Comparison of ENCODE assay signal across 8 cellular contexts in the genomic region with DNA sequence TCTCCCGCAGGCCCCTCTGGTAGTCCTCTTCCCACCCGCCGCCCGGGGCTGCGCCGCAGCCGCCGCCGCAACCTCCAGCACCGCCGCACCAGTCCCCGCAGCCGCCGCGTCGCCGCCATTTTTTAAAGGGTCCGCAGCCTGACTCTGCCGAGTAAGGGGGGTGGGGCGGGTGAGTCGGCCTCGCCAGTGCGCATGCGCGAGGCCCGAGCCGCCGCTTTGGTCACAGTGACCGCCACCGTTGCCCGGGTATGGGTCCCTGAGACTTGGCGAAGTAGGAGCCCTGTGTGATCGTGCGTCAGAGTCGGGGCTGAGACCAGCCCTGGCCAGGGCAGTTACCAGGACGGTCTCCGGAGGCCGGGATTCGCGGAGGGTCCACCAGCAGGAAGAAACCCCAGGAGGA.
A peak's percentile ranks its signal among the peaks of the same experiment; 100 is the strongest.
DNase-seq lines count a peak whose midpoint lies in the region; ATAC-seq and TF ChIP-seq lines count a peak whose summit lies in the region.
"Not testable (repeated sequence)": the region's sequence is repeated elsewhere in the genome, so short reads cannot be mapped to it uniquely, and the experiment has no call there.

No MANE protein-coding gene starts in this region.

- not testable (repeated sequence) for H2BK12ac ChIP-seq in trophoblast cell (ENCODE audit: low read length)

- H2BK120ac ChIP-seq in trophoblast cell (ENCODE audit: insufficient read depth, low read length, poor library complexity) = not testable (repeated sequence)

- not testable (repeated sequence) for H3K23ac ChIP-seq in trophoblast cell (ENCODE audit: low read length)

- H3K9me3 Mint-ChIP-seq in CD8-positive, alpha-beta T cell; central memory CD8-positive, alpha-beta T cell: not testable (repeated sequence)

- H3K4ac ChIP-seq in trophoblast cell (ENCODE audit: low read depth, low read length) = not testable (repeated sequence)

- ATAC-seq in CD8-positive, alpha-beta T cell; Panc1; central memory CD8-positive, alpha-beta T cell (replicated peaks; ENCODE audit: extremely low read depth, poor library complexity, severe bottlenecking): not testable (repeated sequence)

- BruUV-seq in Panc1 (replicated peaks; lab: Mats Ljungman, UMichigan) = not testable (repeated sequence)

- H3K4me3 Mint-ChIP-seq in CD8-positive, alpha-beta T cell = peak overlapping the region; percentile 93
- peak overlapping the region; percentile 91 for H3K4me3 Mint-ChIP-seq in central memory CD8-positive, alpha-beta T cell

- H4K91ac ChIP-seq in trophoblast cell (ENCODE audit: low read depth, low read length) = not testable (repeated sequence)

- H4K12ac ChIP-seq in trophoblast cell (ENCODE audit: low read depth, low read length) = not testable (repeated sequence)

- DNase-seq in CD8-positive, alpha-beta T cell = peak; percentile 64 to 89 (median 78)
- DNase-seq in Kasumi-1 (lab: John Stamatoyannopoulos, UW) = peak; percentile 34 to 37
- DNase-seq in Panc1 (ENCODE audit: low read depth, low spot score) = not testable (repeated sequence)
- peak; percentile 63 to 70 (median 68) for DNase-seq in activated CD8-positive, alpha-beta memory T cell treated with anti-CD3 and anti-CD28 coated beads for 48 hours (ENCODE audit: low read depth in 2 of 3, low spot score in 2 of 3)
- peak; percentile 57 to 67 for DNase-seq in central memory CD8-positive, alpha-beta T cell (ENCODE audit: low spot score in 2 of 2)
- peak; percentile 46 to 70 for DNase-seq in trophoblast cell
- peak; percentile 70 to 78 for DNase-seq in stimulated activated CD8-positive, alpha-beta memory T cell treated with anti-CD3 and anti-CD28 coated beads, Interleukin-7, amount 100 ng/mL, for 4 hours (ENCODE audit: low read depth in 2 of 2)

- not testable (repeated sequence) for H3K27me3 Mint-ChIP-seq in CD8-positive, alpha-beta T cell (ENCODE audit: low read depth); central memory CD8-positive, alpha-beta T cell

- intact Hi-C loops in CD8-positive, alpha-beta T cell (cut with DNase I, micrococcal nuclease); Panc1 (cut with micrococcal nuclease; ENCODE audit: unreplicated experiment): not testable (repeated sequence)

- peak overlapping the region; percentile 92 for H3K27ac Mint-ChIP-seq in CD8-positive, alpha-beta T cell
- peak overlapping the region; percentile 95 for H3K27ac Mint-ChIP-seq in central memory CD8-positive, alpha-beta T cell (ENCODE audit: low read depth)

- not testable (repeated sequence) for H3K9me3 ChIP-seq in CD8-positive, alpha-beta T cell (ENCODE audit: low read length); Panc1 (ENCODE audit: control insufficient read depth, insufficient read depth, low read depth, low read length); iPS-18a (ENCODE audit: control insufficient read depth, low read depth, low read length); trophoblast cell (ENCODE audit: insufficient read depth, low read depth, low read length)

- WGBS in trophoblast cell (ENCODE audit: extremely low coverage, insufficient coverage, insufficient read length) = no CpG with 5 or more reads among the region's 40 CpGs

- H3K4me1 ChIP-seq in CD8-positive, alpha-beta T cell (ENCODE audit: insufficient read depth, low read length); Panc1 (ENCODE audit: control insufficient read depth, insufficient read depth, low read length); iPS-18a (ENCODE audit: control insufficient read depth, low read depth, low read length); trophoblast cell (ENCODE audit: control insufficient read depth in 1 of 2, insufficient read depth in 2 of 2, low read length in 2 of 2): not testable (repeated sequence)

- peak overlapping the region; percentile 44 for H3K4me2 ChIP-seq in trophoblast cell (ENCODE audit: low read length)

- not testable (repeated sequence) for H3K79me1 ChIP-seq in trophoblast cell (ENCODE audit: low read length)

- H3K36me3 Mint-ChIP-seq in CD8-positive, alpha-beta T cell = not testable (repeated sequence)
- H3K36me3 Mint-ChIP-seq in central memory CD8-positive, alpha-beta T cell (ENCODE audit: insufficient read depth) = peaks cover 18% of the 10 kb centered on the region

- not testable (repeated sequence) for H3K18ac ChIP-seq in trophoblast cell (ENCODE audit: low read length)

- in situ Hi-C loops in Panc1 (cut with HindIII; ENCODE audit: low pct_unique_long_range_greater_than_20kb, low sequenced_read_pairs) = not testable (repeated sequence)

- CTCF ChIA-PET in CD8-positive, alpha-beta T cell (lab: Charles Lee); Panc1 (lab: Charles Lee): not testable (repeated sequence)

- H3K27ac ChIP-seq in CD8-positive, alpha-beta T cell (ENCODE audit: low read depth, low read length) = peak overlapping the region; percentile 53
- peak overlapping the region; percentile 57; the same call in 1 of the 2 replicates for H3K27ac ChIP-seq in Panc1 (ENCODE audit: low read length)
- not testable (repeated sequence) for H3K27ac ChIP-seq in iPS-18a (ENCODE audit: low read length); trophoblast cell (ENCODE audit: low read depth, low read length)

- H3K36me3 ChIP-seq in CD8-positive, alpha-beta T cell (ENCODE audit: insufficient read depth, low read length); Panc1 (ENCODE audit: control insufficient read depth, insufficient read depth, low read length); iPS-18a (ENCODE audit: control insufficient read depth, low read depth, low read length); trophoblast cell (ENCODE audit: control insufficient read depth in 1 of 2, insufficient read depth in 2 of 2, low read length in 2 of 2): not testable (repeated sequence)

- peak overlapping the region; percentile 88 for H4K8ac ChIP-seq in trophoblast cell (ENCODE audit: low read depth, low read length)

- not testable (repeated sequence) for H3K27me3 ChIP-seq in CD8-positive, alpha-beta T cell (ENCODE audit: insufficient read depth, low read length); Panc1 (ENCODE audit: control insufficient read depth, insufficient read depth, low read length); iPS-18a (ENCODE audit: control insufficient read depth, insufficient read depth, low read length); trophoblast cell (ENCODE audit: insufficient read depth, low read length)

- not testable (repeated sequence) for H3K9ac ChIP-seq in iPS-18a (ENCODE audit: low read length); trophoblast cell (ENCODE audit: low read length)

- H3K4me3 ChIP-seq in CD8-positive, alpha-beta T cell (ENCODE audit: low read depth, low read length) = peak overlapping the region; percentile 74
- H3K4me3 ChIP-seq in Panc1 (ENCODE audit: low read depth in 2 of 2, low read length in 2 of 2) (peak overlapping the region; percentile 52 to 63), iPS-18a (ENCODE audit: low read length) (peak overlapping the region; percentile 55)
- not testable (repeated sequence) for H3K4me3 ChIP-seq in trophoblast cell (ENCODE audit: low read depth, low read length)

- POLR2A ChIA-PET in CD8-positive, alpha-beta T cell (lab: Charles Lee); Panc1 (lab: Charles Lee): not testable (repeated sequence)

- H2AFZ ChIP-seq in trophoblast cell (ENCODE audit: insufficient read depth, low read length, poor library complexity) = not testable (repeated sequence)

- H2BK5ac ChIP-seq in trophoblast cell (ENCODE audit: low read depth, low read length, poor library complexity) = not testable (repeated sequence)

- H2AK5ac ChIP-seq in trophoblast cell (ENCODE audit: low read length) = not testable (repeated sequence)

- not testable (repeated sequence) for H3K79me2 ChIP-seq in trophoblast cell (ENCODE audit: control insufficient read depth, insufficient read depth, low read length, poor library complexity)

- not testable (repeated sequence) for TF ChIP-seq CTCF in CD8-positive, alpha-beta T cell (IDR thresholded peaks at IDR 0.05); Panc1 (IDR thresholded peaks at IDR 0.05)

- not testable (repeated sequence) for H3K14ac ChIP-seq in trophoblast cell (ENCODE audit: low read length)

- H3K4me1 Mint-ChIP-seq in CD8-positive, alpha-beta T cell (ENCODE audit: low read depth) = peaks cover 10% of the 10 kb centered on the region
- not testable (repeated sequence) for H3K4me1 Mint-ChIP-seq in central memory CD8-positive, alpha-beta T cell
